In the genomic region with DNA sequence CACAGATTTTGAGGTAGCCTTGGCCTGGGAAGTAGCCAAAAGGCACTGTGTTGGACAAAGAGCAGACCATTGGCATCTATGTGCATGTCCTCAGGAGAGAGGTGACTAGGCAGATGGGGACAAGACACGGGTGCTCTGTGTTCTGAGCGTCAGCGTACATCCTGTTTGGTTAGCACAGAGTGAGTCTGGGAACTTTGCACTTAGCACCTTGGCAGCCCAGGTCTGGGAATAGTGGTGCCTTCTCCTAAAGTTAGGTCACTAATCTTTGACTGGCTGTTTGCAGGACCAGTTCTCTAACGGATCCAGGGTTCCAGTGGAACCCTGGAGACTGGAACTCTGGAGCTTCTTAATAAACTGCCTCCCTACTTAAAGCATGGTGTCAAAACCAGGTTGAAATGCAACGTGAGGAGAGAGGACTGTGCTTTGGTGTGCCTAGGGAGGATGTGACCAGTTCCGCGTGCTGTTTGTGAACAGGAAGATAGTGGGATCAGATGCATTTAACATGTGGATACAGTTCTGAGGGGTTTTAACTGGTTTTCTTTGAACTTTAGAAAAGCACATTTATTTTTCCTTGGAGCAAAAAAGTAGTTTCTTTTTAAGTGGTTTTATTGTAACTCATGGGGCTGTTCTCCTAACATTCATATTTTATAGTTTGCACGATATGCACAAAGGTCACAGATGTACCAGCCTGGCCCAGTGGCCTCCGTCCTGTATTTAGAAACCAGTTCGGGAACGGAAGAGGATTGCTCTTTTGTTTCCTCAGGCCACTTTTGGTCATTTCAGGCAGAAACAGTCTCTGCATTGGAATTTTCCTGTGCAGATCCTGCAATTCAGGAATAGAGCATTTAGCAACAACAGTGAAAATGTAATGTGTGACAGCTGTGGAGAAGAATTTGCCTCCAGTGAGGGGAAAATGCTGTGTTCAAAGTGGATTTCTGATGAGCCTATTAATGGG, we compare ENCODE assay signal across 9 cellular contexts. TPM values are rescaled to one million over a fixed set of nuclear protein-coding genes. Genes with fewer than 3 reads are reported as not detected.
DNase-seq lines count a peak whose midpoint lies in the region; TF ChIP-seq lines count a peak whose summit lies in the region.
"Had no signal": no experiment of that assay in that cellular context is flagged by ENCODE, and none has a peak within 500 bp of the region (broad histone marks: within the 10 kb centered on the region; RNA-seq: fewer than 3 reads in every experiment).

No MANE protein-coding gene starts in this region.

- no TSS peak for BruUV-seq in MCF 10A (replicated peaks; lab: Mats Ljungman, UMichigan)

- H4K20me1 ChIP-seq in neural progenitor cell (ENCODE audit: low read depth), result no peaks in the 10 kb centered on the region

- no peak for DNase-seq in breast epithelium (ENCODE audit: low spot score in 2 of 2)
- no peak for DNase-seq in MCF 10A (ENCODE audit: unreplicated experiment)
- DNase-seq in fibroblast of gingiva (ENCODE audit: low read depth), result peak; percentile 84
- no peak for DNase-seq in neural progenitor cell (ENCODE audit: low spot score)
- no peak for DNase-seq in DMS153 (lab: John Stamatoyannopoulos, UW)
- DNase-seq in middle frontal gyrus (ENCODE audit: extremely low spot score, low spot score), result no peak
- DNase-seq in Kasumi-1 (lab: John Stamatoyannopoulos, UW), result no peak
- no peak for DNase-seq in NCI-H1436 treated with DMSO at 0.1 percent for 48 hours (lab: John Stamatoyannopoulos, UW)
- DNase-seq: NCI-H510A had no signal

- no peaks in the 10 kb centered on the region for H3K9me3 Mint-ChIP-seq in MCF 10A (ENCODE audit: unreplicated experiment)
- no peaks in the 10 kb centered on the region for H3K9me3 Mint-ChIP-seq in neural progenitor cell

- H3K9ac ChIP-seq in neural progenitor cell, result no peak overlapping the region

- H3K27ac ChIP-seq in breast epithelium (peak overlapping the region; percentile 63 to 89), neural progenitor cell (no peak overlapping the region)

- H3K36me3 ChIP-seq in breast epithelium (no peaks in the 10 kb centered on the region), neural progenitor cell (no peaks in the 10 kb centered on the region)

- H3K4me1 ChIP-seq in breast epithelium, result peaks cover 3 to 7% of the 10 kb centered on the region in 2 donors
- no peaks in the 10 kb centered on the region for H3K4me1 ChIP-seq in neural progenitor cell

- intact Hi-C loops in breast epithelium (cut with DNase I; ENCODE audit: low total_unique reads) (no loop called here), MCF 10A (cut with micrococcal nuclease) (no loop called here)

- H3K4me2 ChIP-seq in neural progenitor cell, result no peak overlapping the region

- H3K9me3 ChIP-seq in breast epithelium (no peaks in the 10 kb centered on the region), neural progenitor cell (ENCODE audit: low read depth) (no peaks in the 10 kb centered on the region)

- H3K27ac Mint-ChIP-seq in MCF 10A (ENCODE audit: low read depth, unreplicated experiment), result no peak overlapping the region
- H3K27ac Mint-ChIP-seq in neural progenitor cell, result peak overlapping the region; percentile 15

- TF ChIP-seq CTCF in breast epithelium (IDR thresholded peaks at IDR 0.05) (no peak), MCF 10A (IDR thresholded peaks at IDR 0.05; ENCODE audit: unreplicated experiment) (no peak), neural progenitor cell (IDR thresholded peaks at IDR 0.05) (no peak)

- no peak overlapping the region for H3K4me3 ChIP-seq in breast epithelium
- H3K4me3 ChIP-seq in neural progenitor cell, result no peak overlapping the region

- H3K27me3 ChIP-seq in breast epithelium (no peaks in the 10 kb centered on the region), neural progenitor cell (no peaks in the 10 kb centered on the region)

- H3K4me1 Mint-ChIP-seq in MCF 10A (ENCODE audit: insufficient read depth, unreplicated experiment), result peaks cover 5% of the 10 kb centered on the region
- H3K4me1 Mint-ChIP-seq in neural progenitor cell, result no peaks in the 10 kb centered on the region

- no peaks in the 10 kb centered on the region for H3F3A ChIP-seq in neural progenitor cell (ENCODE audit: low read depth)

- no peaks in the 10 kb centered on the region for H3K79me2 ChIP-seq in neural progenitor cell (ENCODE audit: low read depth)

- CTCF ChIA-PET in MCF 10A (lab: Yijun Ruan, JAX), result interaction anchor here (0.6 to 3.1 kb wide), 2 partner anchors 80 to 106 kb away, joined by 3 to 16 read pairs; no protein-coding TSS in a partner anchor

- no peak overlapping the region for H2AFZ ChIP-seq in neural progenitor cell (replicated peaks)

- TF ChIP-seq POLR2A in breast epithelium (IDR thresholded peaks at IDR 0.05), result no peak

- peaks cover 12% of the 10 kb centered on the region for H3K36me3 Mint-ChIP-seq in MCF 10A (ENCODE audit: insufficient read depth, unreplicated experiment)
- H3K36me3 Mint-ChIP-seq in neural progenitor cell, result peaks cover 6% of the 10 kb centered on the region

- H3K27me3 Mint-ChIP-seq in MCF 10A (ENCODE audit: insufficient read depth, unreplicated experiment), result no peaks in the 10 kb centered on the region
- H3K27me3 Mint-ChIP-seq in neural progenitor cell (ENCODE audit: insufficient read depth, low read depth), result peaks cover 2% of the 10 kb centered on the region

- H3K4me3 Mint-ChIP-seq in MCF 10A (ENCODE audit: unreplicated experiment) (no peak overlapping the region), neural progenitor cell (no peak overlapping the region)

- POLR2A ChIA-PET in MCF 10A (lab: Yijun Ruan, JAX), result interaction anchor here (0.8 to 1.2 kb wide), 2 partner anchors 13 to 16 kb away, joined by 3 to 5 read pairs; no protein-coding TSS in a partner anchor

RNA-seq across cellular contexts. Expression of a gene that starts 48.8 kb away (rescaled TPM):
- total RNA-seq in breast epithelium (10 to 100 TPM; 76.7 to 91.2 (median 80.3) TPM), MCF 10A (2022) (47.7 and 55.9 TPM in 2 replicates), neural progenitor cell (ENCODE audit: low replicate concordance) (10.9 and 18.1 TPM in 2 replicates)
